Comparison of ENCODE assay signal across 33 cellular contexts in genomic region chr10:108454793-108455192, GRCh38.
A peak's percentile ranks its signal among the peaks of the same experiment; 100 is the strongest.
DNase-seq lines count a peak whose midpoint lies in the region; ATAC-seq, FAIRE-seq and TF ChIP-seq lines count a peak whose summit lies in the region.
"Had no signal": no experiment of that assay in that cellular context is flagged by ENCODE, and none has a peak within 500 bp of the region (broad histone marks: within the 10 kb centered on the region; RNA-seq: fewer than 3 reads in every experiment).

No MANE protein-coding gene starts in this region.

- TF ChIP-seq POLR2A in GM12878 (IDR thresholded peaks at IDR 0.05; ENCODE audit: low read depth, low read length): no peak

- peak; percentile 23 for FAIRE-seq in GM12878 (lab: Jason Lieb, UNC)
- FAIRE-seq: A549, GM19239, urothelium cell line had no signal

- H3K9ac ChIP-seq in GM12878 (ENCODE audit: control insufficient read depth, insufficient read depth, low read length): no peak overlapping the region
- H3K9ac ChIP-seq in PC-3 (ENCODE audit: low read length): no peak overlapping the region

- RAD21 ChIA-PET in GM12878 (lab: Charles Lee; ENCODE audit: unreplicated experiment): no interaction called here

- ATAC-seq in GM12878: no peak
- ATAC-seq in HG02938 (IDR thresholded peaks at IDR 0.05; ENCODE audit: unreplicated experiment): no peak
- no peak for ATAC-seq in PC-3
- ATAC-seq: A549; activated CD4-positive, CD25-positive, alpha-beta regulatory T cell treated with anti-CD3 and anti-CD28 coated beads, Interleukin-2, amount 50 U/mL, for 24 hours; activated CD8-positive, alpha-beta T cell treated with anti-CD3 and anti-CD28 coated beads for 36 hours; activated T-helper 17 cell treated with anti-CD3 and anti-CD28 coated beads, Interleukin-2, amount 50 U/mL, for 72 hours; effector memory CD8-positive, alpha-beta T cell; esophagus mucosa; naive thymus-derived CD4-positive, alpha-beta T cell; psoas muscle; T-helper 17 cell had no signal

- in situ Hi-C loops in GM12878 (cut with MboI): no loop called here

- no peak overlapping the region for H3K4me2 ChIP-seq in GM12878 (ENCODE audit: control insufficient read depth, insufficient read depth)
- no peak overlapping the region for H3K4me2 ChIP-seq in hepatocyte
- no peak overlapping the region for H3K4me2 ChIP-seq in PC-3 (ENCODE audit: low read length)
- H3K4me2 ChIP-seq: A549 had no signal

- H3K9me2 ChIP-seq in hepatocyte (replicated peaks; ENCODE audit: insufficient read depth): no peaks in the 10 kb centered on the region
- no peaks in the 10 kb centered on the region for H3K9me2 ChIP-seq in PC-3 (replicated peaks; ENCODE audit: low read length)

- H3F3A ChIP-seq in PC-3 (ENCODE audit: low read length, unreplicated experiment): no peaks in the 10 kb centered on the region

- no peaks in the 10 kb centered on the region for H3K36me3 ChIP-seq in GM12878 (ENCODE audit: control insufficient read depth in 2 of 2, insufficient read depth in 2 of 2, low read length in 1 of 2)
- H3K36me3 ChIP-seq in hepatocyte (replicated peaks; ENCODE audit: insufficient read depth, low read depth): no peaks in the 10 kb centered on the region
- H3K36me3 ChIP-seq in PC-3 (ENCODE audit: low read depth, low read length): no peaks in the 10 kb centered on the region
- H3K36me3 ChIP-seq: cardiac muscle cell, SJSA1, thoracic aorta had no signal

- H3K9me3 ChIP-seq in GM12878 (replicated peaks; ENCODE audit: control insufficient read depth, insufficient read depth, low read length) (no peaks in the 10 kb centered on the region), hepatocyte (ENCODE audit: low read depth) (no peaks in the 10 kb centered on the region), PC-3 (ENCODE audit: low read length) (no peaks in the 10 kb centered on the region)
- H3K9me3 ChIP-seq: A549, psoas muscle, SJSA1, thoracic aorta had no signal

- H3K79me2 ChIP-seq in GM12878 (ENCODE audit: control insufficient read depth, insufficient read depth, low read length): no peaks in the 10 kb centered on the region
- H3K79me2 ChIP-seq in hepatocyte: no peaks in the 10 kb centered on the region
- H3K79me2 ChIP-seq in PC-3 (ENCODE audit: low read length): no peaks in the 10 kb centered on the region

- intact Hi-C loops in GM12878 (cut with micrococcal nuclease; ENCODE audit: unreplicated experiment) (no loop called here), PC-3 (cut with micrococcal nuclease) (no loop called here)

- SMC1A ChIA-PET in GM12878 (lab: Charles Lee; ENCODE audit: uncharacterized antibody, unreplicated experiment): no interaction called here

- BruUV-seq in GM12878 (replicated peaks; lab: Mats Ljungman, UMichigan) (no TSS peak), PC-3 (replicated peaks; lab: Mats Ljungman, UMichigan) (no TSS peak)

- no peak overlapping the region for H3K27ac ChIP-seq in GM12878 (ENCODE audit: control insufficient read depth, insufficient read depth)
- peak overlapping the region; percentile 21 for H3K27ac ChIP-seq in hepatocyte
- no peak overlapping the region for H3K27ac ChIP-seq in PC-3 (ENCODE audit: low read length)
- H3K27ac ChIP-seq: A549, cardiac muscle cell, coronary artery, psoas muscle, SJSA1, thoracic aorta had no signal

- no peak overlapping the region for H3K4me3 ChIP-seq in GM12878
- H3K4me3 ChIP-seq in hepatocyte: no peak overlapping the region
- H3K4me3 ChIP-seq in PC-3 (ENCODE audit: low read length): no peak overlapping the region
- H3K4me3 ChIP-seq: A549, cardiac muscle cell, coronary artery, psoas muscle, SJSA1, thoracic aorta had no signal

- DNase-seq in AG08395 (ENCODE audit: low spot score): peak; percentile 75
- peak; percentile 31 for DNase-seq in HCEC 1CT
- no peak for DNase-seq in GM12878 (ENCODE audit: low read depth, low spot score)
- no peak for DNase-seq in hepatocyte (ENCODE audit: low spot score)
- DNase-seq in A172 (ENCODE audit: low spot score): no peak
- DNase-seq in NCI-H146 (lab: John Stamatoyannopoulos, UW): no peak
- no peak for DNase-seq in PC-3
- DNase-seq: activated CD8-positive, alpha-beta T cell treated with anti-CD3 and anti-CD28 coated beads for 36 hours; anterior cingulate cortex; effector memory CD8-positive, alpha-beta T cell; islet precursor cell; midbrain; naive thymus-derived CD4-positive, alpha-beta T cell; NCI-H1092 treated with DMSO at 0.1 percent for 48 hours; NCI-H2029 treated with DMSO at 0.1 percent for 48 hours; NCI-H2227 treated with DMSO at 0.1 percent for 48 hours; NCI-H69; nucleus accumbens; psoas muscle; RPMI8226; stimulated activated naive CD4-positive, alpha-beta T cell treated with Interleukin-2 at 50 U/mL for 16 hours; T-helper 17 cell had no signal

- H4K20me1 ChIP-seq in GM12878 (ENCODE audit: control insufficient read depth, insufficient read depth) (no peaks in the 10 kb centered on the region), hepatocyte (ENCODE audit: insufficient read depth, poor library complexity, severe bottlenecking) (no peaks in the 10 kb centered on the region), PC-3 (ENCODE audit: low read length) (no peaks in the 10 kb centered on the region)

- CTCF ChIA-PET in GM12878 (lab: Yijun Ruan, JAX) (interaction anchor here (0.5 kb wide), 1 partner anchor 9 kb away, joined by 3 read pairs; no protein-coding TSS in a partner anchor), PC-3 (lab: Charles Lee) (no interaction called here)

- TF ChIP-seq RAD21 in GM12878 (IDR thresholded peaks at IDR 0.05; ENCODE audit: insufficient read depth, low read depth, low read length): no peak

- H3K27me3 ChIP-seq in GM12878 (replicated peaks in 1 of 2; ENCODE audit: control insufficient read depth in 2 of 2, insufficient read depth in 2 of 2, low read length in 1 of 2) (no peaks in the 10 kb centered on the region), hepatocyte (no peaks in the 10 kb centered on the region), PC-3 (ENCODE audit: low read length) (no peaks in the 10 kb centered on the region)
- H3K27me3 ChIP-seq: cardiac muscle cell, SJSA1 had no signal

- POLR2A ChIA-PET in GM12878 (lab: Charles Lee): no interaction called here
- POLR2A ChIA-PET in PC-3 (lab: Charles Lee; ENCODE audit: unreplicated experiment): no interaction called here

- no peak for TF ChIP-seq CTCF in GM12878 (IDR thresholded peaks at IDR 0.05 in 2 of 3, conservative IDR thresholded peaks at IDR 0.05 in 1 of 3; ENCODE audit: control insufficient read depth in 2 of 3, extremely low read depth in 1 of 3, insufficient read depth in 1 of 3, low read depth in 3 of 3, low read length in 3 of 3)
- TF ChIP-seq CTCF in hepatocyte (IDR thresholded peaks at IDR 0.05; ENCODE audit: poor library complexity): no peak
- TF ChIP-seq CTCF in PC-3 (conservative IDR thresholded peaks at IDR 0.05; ENCODE audit: low read depth, low read length): no peak

- no peak for TF ChIP-seq EP300 in GM12878 (IDR thresholded peaks at IDR 0.05; ENCODE audit: borderline replicate concordance in 1 of 2, control insufficient read depth in 1 of 2, low read depth in 2 of 2, low read length in 2 of 2)

- H3K4me1 ChIP-seq in GM12878 (ENCODE audit: control insufficient read depth, insufficient read depth, low read length) (no peaks in the 10 kb centered on the region), hepatocyte (ENCODE audit: insufficient read depth) (peaks cover 14% of the 10 kb centered on the region), PC-3 (ENCODE audit: insufficient read depth, low read length) (no peaks in the 10 kb centered on the region)
- H3K4me1 ChIP-seq: A549, psoas muscle, SJSA1 had no signal

- H2AFZ ChIP-seq in GM12878 (ENCODE audit: control insufficient read depth, low read depth, low read length): no peak overlapping the region
- H2AFZ ChIP-seq in hepatocyte: no peak overlapping the region
- H2AFZ ChIP-seq in PC-3 (ENCODE audit: low read length): no peak overlapping the region

TF ChIP-seq in GM12878, 131 proteins besides CTCF, POLR2A, EP300 and RAD21:
- TF ChIP-seq POLR2AphosphoS2 (IDR thresholded peaks at IDR 0.05; ENCODE audit: low read depth, low read length) (no peak), PKNOX1 (IDR thresholded peaks at IDR 0.05) (no peak), RFX5 (IDR thresholded peaks at IDR 0.05; ENCODE audit: low read depth, low read length) (no peak), CREM (IDR thresholded peaks at IDR 0.05; ENCODE audit: low read depth) (no peak), SMARCA5 (IDR thresholded peaks at IDR 0.05) (no peak)

Comparison
In these comparisons a context has a peak if more than half of its experiments do, and no peak if none do; other contexts are left out.
1. DNase-seq: peak in AG08395 (single experiment) and HCEC 1CT (single experiment); none in GM12878 (single experiment), hepatocyte (single experiment), A172 (single experiment), NCI-H146 (single experiment) and PC-3 (single experiment).